In the genomic region with DNA sequence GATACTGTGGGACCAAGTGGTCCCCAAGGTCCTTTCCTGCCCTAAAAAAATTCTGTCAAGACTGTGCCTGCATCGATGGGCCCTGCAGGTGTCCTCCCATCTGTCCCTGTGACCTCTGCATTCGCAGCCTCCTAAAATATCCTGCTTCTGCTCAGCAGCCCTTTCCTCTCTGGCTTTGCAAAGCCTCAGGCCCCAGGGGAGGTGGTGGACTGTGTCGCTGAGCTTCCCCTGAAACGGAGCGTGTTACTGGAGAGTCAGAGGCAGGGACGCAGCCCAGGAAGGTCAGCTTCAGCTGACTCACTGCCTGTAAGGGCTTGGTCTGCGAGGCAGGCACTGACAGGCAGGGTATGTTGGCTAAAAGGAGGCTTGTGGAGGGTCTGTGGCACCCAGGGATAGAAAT, we compare ENCODE assay signal across 13 cellular contexts.
DNase-seq lines count a peak whose midpoint lies in the region; ATAC-seq, FAIRE-seq and TF ChIP-seq lines count a peak whose summit lies in the region.
"Had no signal": no experiment of that assay in that cellular context is flagged by ENCODE, and none has a peak within 500 bp of the region (broad histone marks: within the 10 kb centered on the region; RNA-seq: fewer than 3 reads in every experiment).

No MANE protein-coding gene starts in this region.

- TF ChIP-seq CTCF in astrocyte (IDR thresholded peaks at IDR 0.05; ENCODE audit: insufficient read depth, low read depth, low read length) (no peak), Calu3 (IDR thresholded peaks at IDR 0.05; ENCODE audit: unreplicated experiment) (no peak)

- H3K36me3 Mint-ChIP-seq in astrocyte (ENCODE audit: low read depth, unreplicated experiment) (no peaks in the 10 kb centered on the region), Calu3 (ENCODE audit: insufficient read depth, unreplicated experiment) (peaks cover 4% of the 10 kb centered on the region)
- H3K36me3 Mint-ChIP-seq in naive thymus-derived CD4-positive, alpha-beta T cell: no peaks in the 10 kb centered on the region
- H3K36me3 Mint-ChIP-seq: immature natural killer cell had no signal

- no peaks in the 10 kb centered on the region for H4K20me1 ChIP-seq in astrocyte (ENCODE audit: insufficient read depth, low read length)

- no peak overlapping the region for H3K4me2 ChIP-seq in astrocyte (ENCODE audit: low read length)

- BruUV-seq in Calu3 (replicated peaks; lab: Mats Ljungman, UMichigan): no TSS peak

- H3K9me3 Mint-ChIP-seq in astrocyte (ENCODE audit: unreplicated experiment): no peaks in the 10 kb centered on the region
- no peaks in the 10 kb centered on the region for H3K9me3 Mint-ChIP-seq in naive thymus-derived CD4-positive, alpha-beta T cell
- H3K9me3 Mint-ChIP-seq in Calu3 (ENCODE audit: low read depth, unreplicated experiment): no peaks in the 10 kb centered on the region

- FAIRE-seq in H54 (lab: Jason Lieb, UNC) (no peak), astrocyte (lab: Jason Lieb, UNC) (no peak)

- H3K27me3 Mint-ChIP-seq in astrocyte (ENCODE audit: low read depth, unreplicated experiment): peaks cover 33% of the 10 kb centered on the region
- peaks cover 13 to 43% (median 19%) of the 10 kb centered on the region in 5 donors for H3K27me3 Mint-ChIP-seq in naive thymus-derived CD4-positive, alpha-beta T cell
- peaks cover 22% of the 10 kb centered on the region for H3K27me3 Mint-ChIP-seq in Calu3 (ENCODE audit: unreplicated experiment)

- no peak for TF ChIP-seq POLR2A in H54 (IDR thresholded peaks at IDR 0.05; ENCODE audit: low read depth, low read length)

- intact Hi-C loops in naive thymus-derived CD4-positive, alpha-beta T cell (cut with micrococcal nuclease): no loop called here
- intact Hi-C loops in Calu3 (cut with micrococcal nuclease; ENCODE audit: unreplicated experiment): no loop called here

- H3K9me3 ChIP-seq in astrocyte (ENCODE audit: insufficient read depth, low read depth, low read length): no peaks in the 10 kb centered on the region
- no peaks in the 10 kb centered on the region for H3K9me3 ChIP-seq in naive thymus-derived CD4-positive, alpha-beta T cell (ENCODE audit: control insufficient read depth in 2 of 3, low read length in 3 of 3)

- POLR2A ChIA-PET in naive thymus-derived CD4-positive, alpha-beta T cell (lab: Charles Lee): no interaction called here

- no peaks in the 10 kb centered on the region for H3K36me3 ChIP-seq in astrocyte (ENCODE audit: insufficient read depth, low read length)
- H3K36me3 ChIP-seq in naive thymus-derived CD4-positive, alpha-beta T cell (ENCODE audit: control insufficient read depth in 2 of 3, insufficient read depth in 3 of 3, low read length in 3 of 3): no peaks in the 10 kb centered on the region

- DNase-seq in Daoy (ENCODE audit: low read depth): peak; percentile 28
- DNase-seq in H54 (ENCODE audit: insufficient read length, low spot score): peak; percentile 44
- DNase-seq in astrocyte (ENCODE audit: low read depth): no peak
- DNase-seq in kidney glomerular epithelial cell (lab: John Stamatoyannopoulos, UW): peak; percentile 1
- no peak for DNase-seq in naive thymus-derived CD4-positive, alpha-beta T cell
- no peak for DNase-seq in NCI-H2196 (lab: John Stamatoyannopoulos, UW; ENCODE audit: unreplicated experiment)
- DNase-seq in Calu3: no peak
- DNase-seq in NCI-H226: no peak
- DNase-seq: activated T-cell treated with anti-CD3 and anti-CD28 coated beads for 4 hours; immature natural killer cell; NCI-H2081 treated with DMSO at 0.1 percent for 48 hours; stimulated activated CD4-positive, alpha-beta T cell treated with anti-CD3 and anti-CD28 coated beads, Interleukin-4, amount 100 ng/mL, for 1 hour; stimulated activated naive CD4-positive, alpha-beta T cell had no signal

- no peak for ATAC-seq in naive thymus-derived CD4-positive, alpha-beta T cell

- no peaks in the 10 kb centered on the region for H3K4me1 ChIP-seq in astrocyte (ENCODE audit: insufficient read depth, low read length)
- peaks cover 0 to 3% of the 10 kb centered on the region in 2 donors for H3K4me1 ChIP-seq in naive thymus-derived CD4-positive, alpha-beta T cell (ENCODE audit: control insufficient read depth in 2 of 2, insufficient read depth in 2 of 2, low read length in 2 of 2)

- peaks cover 20% of the 10 kb centered on the region for H3K4me1 Mint-ChIP-seq in astrocyte (ENCODE audit: low read depth, unreplicated experiment)
- peaks cover 5 to 14% (median 10%) of the 10 kb centered on the region in 7 donors for H3K4me1 Mint-ChIP-seq in naive thymus-derived CD4-positive, alpha-beta T cell
- peaks cover 24% of the 10 kb centered on the region for H3K4me1 Mint-ChIP-seq in Calu3 (ENCODE audit: low read depth, unreplicated experiment)

- H3K4me3 ChIP-seq in astrocyte (ENCODE audit: insufficient read depth, low read depth, low read length): no peak overlapping the region
- no peak overlapping the region for H3K4me3 ChIP-seq in naive thymus-derived CD4-positive, alpha-beta T cell (ENCODE audit: low read length)

- H3K4me3 Mint-ChIP-seq in astrocyte (ENCODE audit: unreplicated experiment) (peak overlapping the region; percentile 24), Calu3 (ENCODE audit: low read depth, unreplicated experiment) (no peak overlapping the region)
- H3K4me3 Mint-ChIP-seq in naive thymus-derived CD4-positive, alpha-beta T cell: no peak overlapping the region

- CTCF ChIA-PET in naive thymus-derived CD4-positive, alpha-beta T cell (lab: Charles Lee): no interaction called here
- CTCF ChIA-PET in Calu3 (lab: Charles Lee): interaction anchor here (0.6 to 1.3 kb wide), 3 partner anchors 11 to 354 kb away, joined by 4 read pairs; no protein-coding TSS in a partner anchor

- no peak overlapping the region for H3K27ac ChIP-seq in astrocyte (ENCODE audit: low read depth, low read length)
- H3K27ac ChIP-seq in naive thymus-derived CD4-positive, alpha-beta T cell (ENCODE audit: low read depth, low read length): no peak overlapping the region

- no peak overlapping the region for H3K9ac ChIP-seq in astrocyte (ENCODE audit: low read length)

- no peak overlapping the region for H3K27ac Mint-ChIP-seq in astrocyte (ENCODE audit: unreplicated experiment)
- H3K27ac Mint-ChIP-seq in naive thymus-derived CD4-positive, alpha-beta T cell: no peak overlapping the region
- no peak overlapping the region for H3K27ac Mint-ChIP-seq in Calu3 (ENCODE audit: unreplicated experiment)
- H3K27ac Mint-ChIP-seq: immature natural killer cell had no signal

- no peak overlapping the region for H2AFZ ChIP-seq in astrocyte (ENCODE audit: low read depth, low read length)

- H3K79me2 ChIP-seq in astrocyte (ENCODE audit: insufficient read depth, low read length): no peaks in the 10 kb centered on the region

- peaks cover 20% of the 10 kb centered on the region for H3K27me3 ChIP-seq in astrocyte (ENCODE audit: insufficient read depth, low read length)
- H3K27me3 ChIP-seq in naive thymus-derived CD4-positive, alpha-beta T cell (ENCODE audit: control insufficient read depth in 2 of 2, insufficient read depth in 2 of 2, low read length in 2 of 2): no peaks in the 10 kb centered on the region

Comparison
In these comparisons a context has a peak if more than half of its experiments do, and no peak if none do; other contexts are left out.
1. DNase-seq: peak in Daoy (single experiment), H54 (single experiment) and kidney glomerular epithelial cell (single experiment); none in astrocyte (single experiment), naive thymus-derived CD4-positive, alpha-beta T cell (0 of 9), NCI-H2196 (single experiment), Calu3 (single experiment) and NCI-H226 (single experiment).